ENCODE assay signal across 8 cellular contexts in genomic region chr6:4776967-4777925, GRCh38. TPM values are rescaled to one million over a fixed set of nuclear protein-coding genes. Genes with fewer than 3 reads are reported as not detected.
DNase-seq lines count a peak whose midpoint lies in the region; ATAC-seq and TF ChIP-seq lines count a peak whose summit lies in the region.

No MANE protein-coding gene starts in this region.

- ATAC-seq in gastroesophageal sphincter (no peak), HG03045 (IDR thresholded peaks at IDR 0.05; ENCODE audit: unreplicated experiment) (no peak)

- peaks cover 51% of the 10 kb centered on the region for H3K79me2 ChIP-seq in MM.1S (ENCODE audit: low read length)

- H2AFZ ChIP-seq in MM.1S (ENCODE audit: low read length), result no peak overlapping the region

- peak overlapping the region; percentile 69 for H3K27ac ChIP-seq in MM.1S (ENCODE audit: low read length)
- peak overlapping the region in 3 of 4 donors; percentile 89 to 91 (median 90) for H3K27ac ChIP-seq in gastroesophageal sphincter
- no peak overlapping the region for H3K27ac ChIP-seq in rectal smooth muscle tissue (ENCODE audit: low read depth, low read length)

- H4K20me1 ChIP-seq in MM.1S (ENCODE audit: insufficient read depth, low read length), result peaks cover 17% of the 10 kb centered on the region

- H3K9ac ChIP-seq in MM.1S (ENCODE audit: low read length), result peak overlapping the region; percentile 55
- no peak overlapping the region for H3K9ac ChIP-seq in rectal smooth muscle tissue (ENCODE audit: low read length)

- TF ChIP-seq POLR2A in gastroesophageal sphincter (IDR thresholded peaks at IDR 0.05), result no peak

- no peaks in the 10 kb centered on the region for H3K9me2 ChIP-seq in MM.1S (replicated peaks; ENCODE audit: insufficient read depth, low read length)

- peak; percentile 13 for DNase-seq in activated CD4-positive, alpha-beta T cell treated with anti-CD3 and anti-CD28 coated beads for 1 hour
- DNase-seq in activated CD4-positive, alpha-beta T cell treated with anti-CD3 and anti-CD28 coated beads, Interleukin-2, amount 50 U/mL, for 4 hours, result no peak
- DNase-seq in MM.1S (peak; percentile 83), OCI-M2 (lab: John Stamatoyannopoulos, UW; ENCODE audit: unreplicated experiment) (no peak)
- peak; percentile 47 to 53 for DNase-seq in activated T-cell treated with anti-CD3 and anti-CD28 coated beads, Interleukin-2, amount 50 U/mL, for 48 hours

- WGBS in gastroesophageal sphincter (ENCODE audit: low coverage in 1 of 2), 2 donors, result 4 to 6% methylated on average over 17 to 20 of the region's 38 CpGs

- peak overlapping the region; percentile 70 for H3K4me3 ChIP-seq in MM.1S (ENCODE audit: low read length)
- peak overlapping the region; percentile 80 to 98 for H3K4me3 ChIP-seq in gastroesophageal sphincter
- H3K4me3 ChIP-seq in rectal smooth muscle tissue (ENCODE audit: low read length), result peak overlapping the region; percentile 60

- H3K27me3 ChIP-seq in MM.1S (replicated peaks; ENCODE audit: insufficient read depth, low read length), result 0 out of 2 replicates have a peak, but pooled peaks cover 5% of the 10 kb centered on the region
- no peaks in the 10 kb centered on the region for H3K27me3 ChIP-seq in gastroesophageal sphincter
- no peaks in the 10 kb centered on the region for H3K27me3 ChIP-seq in rectal smooth muscle tissue (ENCODE audit: control insufficient read depth, insufficient read depth, low read length)

- H3K36me3 ChIP-seq in MM.1S (replicated peaks; ENCODE audit: insufficient read depth, low read length) (no peaks in the 10 kb centered on the region), gastroesophageal sphincter (no peaks in the 10 kb centered on the region), rectal smooth muscle tissue (ENCODE audit: control insufficient read depth, insufficient read depth, low read length) (no peaks in the 10 kb centered on the region)

- TF ChIP-seq CTCF in MM.1S (IDR thresholded peaks at IDR 0.05; ENCODE audit: low read length) (no peak), gastroesophageal sphincter (IDR thresholded peaks at IDR 0.05) (no peak)

- peaks cover 41% of the 10 kb centered on the region for H3K4me1 ChIP-seq in MM.1S (ENCODE audit: low read length)
- peaks cover 3 to 54% (median 7%) of the 10 kb centered on the region in 3 donors for H3K4me1 ChIP-seq in gastroesophageal sphincter
- H3K4me1 ChIP-seq in rectal smooth muscle tissue (ENCODE audit: control insufficient read depth, insufficient read depth, low read length), result peaks cover 8% of the 10 kb centered on the region

- no peak for TF ChIP-seq EP300 in gastroesophageal sphincter (IDR thresholded peaks at IDR 0.05)

- peak overlapping the region; percentile 77 for H3K4me2 ChIP-seq in MM.1S (ENCODE audit: low read depth, low read length)

- no peaks in the 10 kb centered on the region for H3K9me3 ChIP-seq in MM.1S (replicated peaks; ENCODE audit: insufficient read depth, low read length)
- no peaks in the 10 kb centered on the region for H3K9me3 ChIP-seq in gastroesophageal sphincter

- peaks cover 21% of the 10 kb centered on the region for H3F3A ChIP-seq in MM.1S (ENCODE audit: insufficient read depth, low read length)

RNA-seq across cellular contexts. Expression of gene CDYL, which starts 1.0 kb away (rescaled TPM):
- 10 to 100 TPM; 32.0 to 68.3 (median 54.0) TPM for total RNA-seq in gastroesophageal sphincter

Comparison
In these comparisons a context has a peak if more than half of its experiments do, and no peak if none do; other contexts are left out.
1. DNase-seq: peak in activated CD4-positive, alpha-beta T cell treated with anti-CD3 and anti-CD28 coated beads for 1 hour (single experiment), MM.1S (single experiment) and activated T-cell treated with anti-CD3 and anti-CD28 coated beads, Interleukin-2, amount 50 U/mL, for 48 hours (2 of 2); none in activated CD4-positive, alpha-beta T cell treated with anti-CD3 and anti-CD28 coated beads, Interleukin-2, amount 50 U/mL, for 4 hours (0 of 2) and OCI-M2 (single experiment).
2. Peak in every context shown above with its lines, with median percentiles within 50 percentile points of each other: H3K4me3 ChIP-seq.